ENCODE assay signal across 10 cellular contexts in genomic region chr17:15351925-15352324, GRCh38. TPM values are rescaled to one million over a fixed set of nuclear protein-coding genes. Genes with fewer than 3 reads are reported as not detected.
A peak's percentile ranks its signal among the peaks of the same experiment; 100 is the strongest.
DNase-seq lines count a peak whose midpoint lies in the region; ATAC-seq, FAIRE-seq and TF ChIP-seq lines count a peak whose summit lies in the region.
"Had no signal": no experiment of that assay in that cellular context is flagged by ENCODE, and none has a peak within 500 bp of the region (broad histone marks: within the 10 kb centered on the region; RNA-seq: fewer than 3 reads in every experiment).

No MANE protein-coding gene starts in this region.

- H3K4me1 ChIP-seq in liver (ENCODE audit: control insufficient read depth in 4 of 4, insufficient read depth in 4 of 4, low read length in 3 of 4): no peaks in the 10 kb centered on the region
- peaks cover 8% of the 10 kb centered on the region; the same call in 1 of the 2 replicates for H3K4me1 ChIP-seq in HepG2 (ENCODE audit: insufficient read depth, low read length)
- H3K4me1 ChIP-seq in esophagus (ENCODE audit: control insufficient read depth in 2 of 2, insufficient read depth in 2 of 2, low read length in 1 of 2): no peaks in the 10 kb centered on the region
- H3K4me1 ChIP-seq in mucosa of rectum (ENCODE audit: control insufficient read depth in 2 of 2, insufficient read depth in 2 of 2, low read length in 2 of 2): peaks cover 29 to 49% of the 10 kb centered on the region in 2 donors

- H3K27me3 ChIP-seq in liver (ENCODE audit: control insufficient read depth in 4 of 4, insufficient read depth in 4 of 4, low read length in 3 of 4): no peaks in the 10 kb centered on the region
- no peaks in the 10 kb centered on the region; a peak in 1 of 5 replicates for H3K27me3 ChIP-seq in HepG2 (ENCODE audit: control insufficient read depth in 1 of 2, insufficient read depth in 2 of 2, low read length in 2 of 2)
- H3K27me3 ChIP-seq in esophagus (ENCODE audit: control insufficient read depth in 1 of 2, insufficient read depth in 2 of 2, low read length in 2 of 2): no peaks in the 10 kb centered on the region
- H3K27me3 ChIP-seq in mucosa of rectum (ENCODE audit: control insufficient read depth in 2 of 2, insufficient read depth in 2 of 2, low read length in 2 of 2): no peaks in the 10 kb centered on the region

- no peak overlapping the region for H2AFZ ChIP-seq in HepG2 (ENCODE audit: low read length)

- no TSS peak for BruUV-seq in HepG2 (replicated peaks; lab: Mats Ljungman, UMichigan)

- no peaks in the 10 kb centered on the region for H3K36me3 ChIP-seq in liver (ENCODE audit: control insufficient read depth in 4 of 4, insufficient read depth in 3 of 4, low read depth in 1 of 4, low read length in 3 of 4)
- H3K36me3 ChIP-seq in HepG2 (replicated peaks in 1 of 2; ENCODE audit: control insufficient read depth in 1 of 2, insufficient read depth in 2 of 2, low read length in 2 of 2): no peaks in the 10 kb centered on the region
- H3K36me3 ChIP-seq in esophagus (ENCODE audit: control insufficient read depth in 2 of 2, insufficient read depth in 2 of 2, low read length in 1 of 2): no peaks in the 10 kb centered on the region
- H3K36me3 ChIP-seq in mucosa of rectum (ENCODE audit: control insufficient read depth in 2 of 2, insufficient read depth in 2 of 2, low read length in 2 of 2): no peaks in the 10 kb centered on the region

- no peak for TF ChIP-seq POLR2A in HepG2 (IDR thresholded peaks at IDR 0.05; ENCODE audit: insufficient read depth in 1 of 2, low read depth in 2 of 2, low read length in 2 of 2)

- H4K20me1 ChIP-seq in HepG2 (ENCODE audit: insufficient read depth, low read length): no peaks in the 10 kb centered on the region

- H3K27ac ChIP-seq in liver (ENCODE audit: low read depth in 1 of 2, low read length in 2 of 2): no peak overlapping the region
- no peak overlapping the region for H3K27ac ChIP-seq in HepG2 (ENCODE audit: extremely low read length, insufficient read depth, low read length)
- peak overlapping the region; percentile 20 to 42 for H3K27ac ChIP-seq in esophagus (ENCODE audit: low read depth in 2 of 2, low read length in 1 of 2)
- H3K27ac ChIP-seq in mucosa of rectum (ENCODE audit: low read depth in 2 of 2, low read length in 2 of 2): peak overlapping the region; percentile 66 to 72

- H3K4me3 ChIP-seq in liver (ENCODE audit: low read depth in 1 of 3, low read length in 3 of 3) (no peak overlapping the region), HepG2 (replicated peaks in 1 of 3; ENCODE audit: insufficient read depth in 1 of 3, low read depth in 2 of 3, low read length in 3 of 3) (no peak overlapping the region), esophagus (ENCODE audit: low read depth in 1 of 2, low read length in 2 of 2) (no peak overlapping the region), mucosa of rectum (ENCODE audit: low read length in 2 of 2) (no peak overlapping the region)

- H3K9ac ChIP-seq in liver (ENCODE audit: low read depth in 1 of 2, low read length in 2 of 2) (no peak overlapping the region), HepG2 (ENCODE audit: insufficient read depth, low read depth, low read length) (no peak overlapping the region), mucosa of rectum (ENCODE audit: low read depth in 1 of 2, low read length in 2 of 2) (no peak overlapping the region)

- DNase-seq in HepG2 (ENCODE audit: low spot score) (no peak), GM19240 (ENCODE audit: insufficient read length, low spot score) (no peak), islet precursor cell (no peak)
- DNase-seq in stimulated activated CD4-positive, alpha-beta T cell treated with anti-CD3 and anti-CD28 coated beads, Interleukin-2, amount 100 ng/mL, for 24 hours: no peak
- DNase-seq: immature natural killer cell had no signal

- intact Hi-C loops in HepG2 (cut with micrococcal nuclease; ENCODE audit: unreplicated experiment): no loop called here

- TF ChIP-seq EP300 in HepG2 (IDR thresholded peaks at IDR 0.05; ENCODE audit: low read depth in 2 of 2, low read length in 2 of 2): no peak
- no peak for TF ChIP-seq EP300 in HepG2 (CRISPR knock-in tag; IDR thresholded peaks at IDR 0.05; ENCODE audit: borderline replicate concordance)

- ATAC-seq in HepG2: no peak
- ATAC-seq in HG02970 (IDR thresholded peaks at IDR 0.05; ENCODE audit: low FRiP score, unreplicated experiment): no peak

- no peaks in the 10 kb centered on the region for H3K79me2 ChIP-seq in HepG2 (ENCODE audit: insufficient read depth, low read length)

- CTCF ChIA-PET in HepG2 (lab: Yijun Ruan, JAX; ENCODE audit: low intra/inter-chr PET ratio, low total read pairs): no interaction called here

- TF ChIP-seq CTCF in liver (IDR thresholded peaks at IDR 0.05; ENCODE audit: low read depth, low read length, missing input control): no peak
- TF ChIP-seq CTCF in HepG2 (CRISPR knock-in tag; IDR thresholded peaks at IDR 0.05): no peak

- POLR2A ChIA-PET in HepG2 (lab: Yijun Ruan, JAX): no interaction called here

- in situ Hi-C loops in HepG2 (cut with HindIII; ENCODE audit: extremely low pct_ligation_motif_present, low pct_unique_long_range_greater_than_20kb): no loop called here

- WGBS in liver: 56% methylated on average over 3 of the region's 3 CpGs
- WGBS in HepG2 (ENCODE audit: low lambda C conversion rate): 31% methylated on average over 3 of the region's 3 CpGs
- 17 to 28% methylated on average over 3 of the region's 3 CpGs for WGBS in esophagus, 2 donors

- H3K4me2 ChIP-seq in HepG2 (ENCODE audit: low read depth, low read length): no peak overlapping the region

- no peak for FAIRE-seq in HepG2 (lab: Jason Lieb, UNC)
- FAIRE-seq: A204.1 had no signal

- TF ChIP-seq RAD21 in liver (IDR thresholded peaks at IDR 0.05) (no peak), HepG2 (CRISPR knock-in tag; IDR thresholded peaks at IDR 0.05) (no peak)

- H3K9me3 ChIP-seq in liver (ENCODE audit: control insufficient read depth in 4 of 4, low read length in 3 of 4) (no peaks in the 10 kb centered on the region), HepG2 (ENCODE audit: low read length) (no peaks in the 10 kb centered on the region), esophagus (ENCODE audit: control insufficient read depth in 2 of 2, insufficient read depth in 1 of 2, low read depth in 1 of 2, low read length in 1 of 2) (no peaks in the 10 kb centered on the region), mucosa of rectum (ENCODE audit: control insufficient read depth in 2 of 2, low read length in 2 of 2) (no peaks in the 10 kb centered on the region)

TF ChIP-seq in liver, 16 proteins besides CTCF, POLR2A, EP300 and RAD21:
- TF ChIP-seq SP1 (IDR thresholded peaks at IDR 0.05) (no peak), HNF4G (IDR thresholded peaks at IDR 0.05) (no peak), YY1 (IDR thresholded peaks at IDR 0.05) (no peak), JUND (IDR thresholded peaks at IDR 0.05) (peak; percentile 28 to 41), MAX (IDR thresholded peaks at IDR 0.05) (no peak)

RNA-seq across cellular contexts. Expression of gene TEKT3, which starts 10.5 kb away (rescaled TPM):
- under 1 TPM; 0.08 to 0.33 TPM for total RNA-seq in liver
- polyA plus RNA-seq in liver: not detected
- 0.58 TPM in 1 of 2 replicates, not detected in the other for total RNA-seq in HepG2 (2016; rRNA removed; fragmentation: Illumina TruSeq; extraction: Trizol)
- 0.30 and 0.79 TPM in 2 replicates for total RNA-seq in HepG2 (2016; cell fraction: cytosol; rRNA removed; fragmentation: Illumina TruSeq; extraction: Trizol; ENCODE audit: low read depth)
- 0.50 TPM in 1 of 2 replicates, not detected in the other for total RNA-seq in HepG2 (2016; cell fraction: insoluble cytoplasmic fraction; rRNA removed; fragmentation: Illumina TruSeq; extraction: Trizol)
- total RNA-seq in HepG2 (2016; cell fraction: membrane; rRNA removed; fragmentation: Illumina TruSeq; extraction: Trizol): 0.21 and 0.34 TPM in 2 replicates
- total RNA-seq in HepG2 (2016; cell fraction: nucleus; rRNA removed; fragmentation: Illumina TruSeq; extraction: Trizol): 1.2 and 2.2 TPM in 2 replicates
- 0.82 and 3.4 TPM in 2 replicates for polyA plus RNA-seq in HepG2 (2011; rRNA removed)
- polyA plus RNA-seq in HepG2 (2011; cell fraction: cytosol; rRNA removed): 1.0 and 1.1 TPM in 2 replicates
- 19.4 and 19.7 TPM in 2 replicates for polyA plus RNA-seq in HepG2 (2011; cell fraction: nucleus; rRNA removed)
- 1.0 and 1.6 TPM in 2 replicates for polyA plus RNA-seq in HepG2 (2012)
- 0.36 TPM in 1 of 2 replicates, not detected in the other for polyA plus RNA-seq in HepG2 (2016; cell fraction: cytosol; fragmentation: Illumina TruSeq; extraction: Trizol; ENCODE audit: low read depth)
- polyA plus RNA-seq in HepG2 (2016; cell fraction: insoluble cytoplasmic fraction; fragmentation: Illumina TruSeq; extraction: Trizol; ENCODE audit: low read depth): not detected in 2 replicates
- not detected in 2 replicates for polyA plus RNA-seq in HepG2 (2016; cell fraction: membrane; fragmentation: Illumina TruSeq; extraction: Trizol; ENCODE audit: low read depth)
- 3.1 and 3.9 TPM in 2 replicates for polyA plus RNA-seq in HepG2 (2016; cell fraction: nucleus; fragmentation: Illumina TruSeq; extraction: Trizol; ENCODE audit: insufficient read depth, low read depth)
- polyA minus RNA-seq in HepG2 (2011; rRNA and poly(A)+ RNA removed; ENCODE audit: low replicate concordance): 0.42 and 1.4 TPM in 2 replicates
- polyA minus RNA-seq in HepG2 (2011; cell fraction: cytosol; rRNA and poly(A)+ RNA removed): not detected in 2 replicates
- polyA minus RNA-seq in HepG2 (2011; cell fraction: nucleus; rRNA and poly(A)+ RNA removed): 2.2 TPM in 2 replicates
- under 1 TPM; 0.10 to 0.21 TPM for polyA plus RNA-seq in esophagus
- polyA plus RNA-seq: immature natural killer cell had no signal

Comparison
In these comparisons a context has a peak if more than half of its experiments do, and no peak if none do; other contexts are left out.
1. H3K27ac ChIP-seq: peak in esophagus (2 of 2) and mucosa of rectum (2 of 2); none in liver (0 of 2) and HepG2 (single experiment).